ENCODE assay signal across 1 cellular context in the genomic region with DNA sequence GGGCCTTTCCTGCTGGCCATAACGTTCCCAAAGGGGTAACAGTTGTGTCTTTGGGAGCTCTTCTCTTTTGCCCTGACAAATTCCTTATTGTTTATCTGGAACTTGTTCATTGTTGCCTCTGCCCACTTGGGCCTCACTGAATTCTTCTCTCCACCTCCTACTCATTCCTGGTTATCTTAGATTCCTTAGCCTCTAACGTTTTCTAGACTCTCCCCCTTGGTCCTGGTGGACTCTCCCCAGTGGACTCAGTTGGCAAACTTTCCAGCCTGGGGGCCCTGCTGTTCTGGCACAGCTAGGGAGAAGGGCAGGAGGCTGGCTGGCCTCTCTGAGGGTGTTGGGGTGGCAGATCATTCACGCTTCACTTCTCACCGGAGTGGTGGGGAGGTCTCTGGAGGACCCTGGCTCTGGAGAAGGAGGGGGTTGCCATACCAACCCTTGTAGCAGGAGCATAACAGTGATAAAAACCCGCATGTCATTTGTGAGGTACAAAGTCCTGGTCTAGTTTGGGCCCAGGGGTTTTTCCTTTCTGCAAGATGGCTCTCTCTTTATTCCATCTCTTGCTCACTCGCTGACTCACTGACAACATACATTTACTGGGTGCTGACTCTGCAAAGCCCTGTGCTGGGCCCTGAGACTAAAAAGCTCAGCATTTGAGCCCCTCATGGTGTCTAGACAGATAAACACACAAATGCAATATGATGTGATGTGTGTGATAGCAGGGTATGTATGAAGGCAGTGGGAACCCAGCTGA.
TF ChIP-seq lines count a peak whose summit lies in the region.

No MANE protein-coding gene starts in this region.

TF ChIP-seq in K562, 482 proteins besides CTCF, POLR2A, EP300 and RAD21:
- peak; percentile 40 for TF ChIP-seq ZNF316 (IDR thresholded peaks at IDR 0.05)
- TF ChIP-seq MTA2 (IDR thresholded peaks at IDR 0.05; ENCODE audit: low read depth), result no peak
